ENCODE assay signal across 8 cellular contexts in the genomic region with DNA sequence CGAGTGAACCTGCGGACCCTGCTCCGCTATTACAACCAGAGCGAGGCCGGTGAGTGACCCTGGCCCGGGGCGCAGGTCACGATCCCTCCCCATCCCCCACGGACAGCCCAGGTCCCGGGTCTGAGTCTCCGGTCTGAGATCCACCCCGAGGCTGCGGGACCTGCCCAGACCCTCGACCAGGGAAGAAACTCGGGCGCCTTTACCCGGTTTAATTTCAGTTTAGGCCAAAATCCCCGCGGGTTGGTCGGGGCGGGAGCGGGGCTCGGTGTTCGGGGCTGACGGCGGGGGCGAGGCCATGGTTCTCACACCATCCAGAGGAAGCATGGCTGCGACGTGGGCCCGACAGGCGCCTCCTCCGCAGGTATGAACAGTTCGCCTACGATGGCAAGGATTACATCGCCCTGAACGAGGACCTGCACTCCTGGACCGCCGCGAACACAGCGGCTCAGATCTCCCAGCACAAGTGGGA. TPM values are rescaled to one million over a fixed set of nuclear protein-coding genes. Genes with fewer than 3 reads are reported as not detected.
DNase-seq lines count a peak whose midpoint lies in the region; ATAC-seq and TF ChIP-seq lines count a peak whose summit lies in the region.

No MANE protein-coding gene starts in this region.

- TF ChIP-seq CTCF in OCI-LY7 (conservative IDR thresholded peaks at IDR 0.05; ENCODE audit: low read length) (no peak), astrocyte of the spinal cord (IDR thresholded peaks at IDR 0.05; ENCODE audit: low read depth, low read length) (no peak)

- H3K4me2 ChIP-seq in OCI-LY7 (ENCODE audit: low read length): peak overlapping the region; percentile 89

- no peaks in the 10 kb centered on the region for H3K79me2 ChIP-seq in OCI-LY7 (ENCODE audit: insufficient read depth, low read depth, low read length)

- no peaks in the 10 kb centered on the region; the same call in 1 of the 2 replicates for H3K9me3 ChIP-seq in OCI-LY7 (ENCODE audit: low read length)

- in situ Hi-C loops in astrocyte of the spinal cord (cut with HindIII; ENCODE audit: low sequenced_read_pairs): no loop called here

- no peak overlapping the region for H3K27ac ChIP-seq in OCI-LY7 (ENCODE audit: low read depth, low read length, poor library complexity, severe bottlenecking)

- H3K4me3 ChIP-seq in OCI-LY7 (ENCODE audit: low read depth, low read length, poor library complexity, severe bottlenecking) (peak overlapping the region; percentile 92), astrocyte of the spinal cord (ENCODE audit: low read depth, low read length) (peak overlapping the region; percentile 75)

- peak overlapping the region; percentile 97 for H2AFZ ChIP-seq in OCI-LY7 (ENCODE audit: low read length)

- DNase-seq in OCI-LY7 (ENCODE audit: low spot score) (no peak), astrocyte of the spinal cord (ENCODE audit: low read depth, low spot score) (no peak), kidney tubule cell (ENCODE audit: low spot score) (peak; percentile 12), superior temporal gyrus (ENCODE audit: extremely low spot score) (no peak), NCI-H1694 (lab: John Stamatoyannopoulos, UW) (no peak)
- peak; percentile 35 to 63 for DNase-seq in stimulated activated CD4-positive, alpha-beta T cell treated with anti-CD3 and anti-CD28 coated beads, Interleukin-4, amount 100 ng/mL, for 4 hours

- 0 out of 2 replicates have a peak, but pooled peaks cover 7% of the 10 kb centered on the region for H3K9me2 ChIP-seq in OCI-LY7 (ENCODE audit: insufficient read depth, low read length)

- peaks cover 14% of the 10 kb centered on the region for H3K36me3 ChIP-seq in OCI-LY7 (ENCODE audit: insufficient read depth, low read length)

- intact Hi-C loops in OCI-LY7 (cut with micrococcal nuclease; ENCODE audit: unreplicated experiment): no loop called here

- ATAC-seq in GM21423 (IDR thresholded peaks at IDR 0.05; ENCODE audit: unreplicated experiment): peak; percentile 16
- ATAC-seq in HG02623 (IDR thresholded peaks at IDR 0.05; ENCODE audit: unreplicated experiment): no peak

- BruUV-seq in OCI-LY7 (replicated peaks; lab: Mats Ljungman, UMichigan): no TSS peak

- POLR2A ChIA-PET in OCI-LY7 (lab: Charles Lee): no interaction called here

- no peaks in the 10 kb centered on the region for H4K20me1 ChIP-seq in OCI-LY7 (ENCODE audit: insufficient read depth, low read length)

- H3K4me1 ChIP-seq in OCI-LY7 (ENCODE audit: insufficient read depth, low read length, poor library complexity, severe bottlenecking): peaks cover 16% of the 10 kb centered on the region

- CTCF ChIA-PET in OCI-LY7 (lab: Charles Lee; ENCODE audit: unreplicated experiment): no interaction called here

RNA-seq across cellular contexts. Expression of a gene that starts 46.9 kb away (rescaled TPM):
- total RNA-seq in OCI-LY7 (2014; rRNA removed; shearing (Covaris generic)): 53.2 and 55.0 TPM in 2 replicates
- total RNA-seq in OCI-LY7 (2022): 53.3 and 55.5 TPM in 2 replicates

Comparison
In these comparisons a context has a peak if more than half of its experiments do, and no peak if none do; other contexts are left out.
1. DNase-seq: peak in kidney tubule cell (single experiment) and stimulated activated CD4-positive, alpha-beta T cell treated with anti-CD3 and anti-CD28 coated beads, Interleukin-4, amount 100 ng/mL, for 4 hours (2 of 2); none in OCI-LY7 (single experiment), astrocyte of the spinal cord (single experiment), superior temporal gyrus (single experiment) and NCI-H1694 (single experiment).